1 cellular context compared by ENCODE assay signal in the genomic region with DNA sequence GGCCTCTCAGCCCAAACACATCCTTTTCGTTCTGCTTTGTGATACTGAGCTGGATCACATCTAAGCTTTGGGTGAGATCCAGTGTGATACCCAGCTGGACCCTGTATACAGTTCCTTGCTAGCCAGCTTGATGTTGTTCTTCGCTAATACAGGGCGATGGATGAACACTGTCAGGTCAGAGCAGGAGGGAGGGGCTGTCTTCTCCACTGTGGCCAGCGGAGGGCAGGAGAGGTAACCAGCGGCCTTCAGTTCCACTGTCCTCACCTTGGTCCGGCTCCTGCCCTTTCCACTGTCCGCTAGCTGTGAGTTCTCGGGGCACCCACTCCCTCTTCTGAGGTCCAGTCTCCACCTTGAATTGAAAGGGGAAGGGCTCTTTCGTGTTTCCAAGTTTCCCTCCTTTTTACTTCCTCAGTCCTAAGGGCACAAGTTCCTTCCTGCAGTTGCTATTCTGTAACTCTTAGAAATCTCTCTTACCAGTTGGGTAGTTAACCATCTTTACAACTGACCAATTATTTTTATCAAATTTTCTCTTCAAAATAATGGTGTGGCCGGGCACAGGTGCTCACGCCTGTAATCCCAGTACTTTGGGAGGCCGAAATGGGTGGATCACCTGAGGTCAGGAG.
A peak's percentile ranks its signal among the peaks of the same experiment; 100 is the strongest.
TF ChIP-seq lines count a peak whose summit lies in the region.

No MANE protein-coding gene starts in this region.

TF ChIP-seq in HepG2, 621 proteins besides CTCF, POLR2A, EP300 and RAD21 (continued from another document):
- TF ChIP-seq ZHX2 (IDR thresholded peaks at IDR 0.05; ENCODE audit: low read depth): no peak
- TF ChIP-seq ZHX2 (CRISPR knock-in tag; IDR thresholded peaks at IDR 0.05; ENCODE audit: borderline replicate concordance): no peak
- TF ChIP-seq HDAC1 (CRISPR knock-in tag; IDR thresholded peaks at IDR 0.05): no peak
- TF ChIP-seq FLYWCH1 (CRISPR knock-in tag; IDR thresholded peaks at IDR 0.05): no peak
- TF ChIP-seq, protein P1, sequence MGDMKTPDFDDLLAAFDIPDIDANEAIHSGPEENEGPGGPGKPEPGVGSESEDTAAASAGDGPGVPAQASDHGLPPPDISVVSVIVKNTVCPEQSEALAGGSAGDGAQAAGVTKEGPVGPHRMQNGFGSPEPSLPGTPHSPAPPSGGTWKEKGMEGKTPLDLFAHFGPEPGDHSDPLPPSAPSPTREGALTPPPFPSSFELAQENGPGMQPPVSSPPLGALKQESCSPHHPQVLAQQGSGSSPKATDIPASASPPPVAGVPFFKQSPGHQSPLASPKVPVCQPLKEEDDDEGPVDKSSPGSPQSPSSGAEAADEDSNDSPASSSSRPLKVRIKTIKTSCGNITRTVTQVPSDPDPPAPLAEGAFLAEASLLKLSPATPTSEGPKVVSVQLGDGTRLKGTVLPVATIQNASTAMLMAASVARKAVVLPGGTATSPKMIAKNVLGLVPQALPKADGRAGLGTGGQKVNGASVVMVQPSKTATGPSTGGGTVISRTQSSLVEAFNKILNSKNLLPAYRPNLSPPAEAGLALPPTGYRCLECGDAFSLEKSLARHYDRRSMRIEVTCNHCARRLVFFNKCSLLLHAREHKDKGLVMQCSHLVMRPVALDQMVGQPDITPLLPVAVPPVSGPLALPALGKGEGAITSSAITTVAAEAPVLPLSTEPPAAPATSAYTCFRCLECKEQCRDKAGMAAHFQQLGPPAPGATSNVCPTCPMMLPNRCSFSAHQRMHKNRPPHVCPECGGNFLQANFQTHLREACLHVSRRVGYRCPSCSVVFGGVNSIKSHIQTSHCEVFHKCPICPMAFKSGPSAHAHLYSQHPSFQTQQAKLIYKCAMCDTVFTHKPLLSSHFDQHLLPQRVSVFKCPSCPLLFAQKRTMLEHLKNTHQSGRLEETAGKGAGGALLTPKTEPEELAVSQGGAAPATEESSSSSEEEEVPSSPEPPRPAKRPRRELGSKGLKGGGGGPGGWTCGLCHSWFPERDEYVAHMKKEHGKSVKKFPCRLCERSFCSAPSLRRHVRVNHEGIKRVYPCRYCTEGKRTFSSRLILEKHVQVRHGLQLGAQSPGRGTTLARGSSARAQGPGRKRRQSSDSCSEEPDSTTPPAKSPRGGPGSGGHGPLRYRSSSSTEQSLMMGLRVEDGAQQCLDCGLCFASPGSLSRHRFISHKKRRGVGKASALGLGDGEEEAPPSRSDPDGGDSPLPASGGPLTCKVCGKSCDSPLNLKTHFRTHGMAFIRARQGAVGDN (CRISPR knock-in tag; IDR thresholded peaks at IDR 0.05): peak; percentile 41
- TF ChIP-seq GATAD1 (CRISPR knock-in tag; IDR thresholded peaks at IDR 0.05): peak; percentile 59
- TF ChIP-seq STAG1 (CRISPR knock-in tag; IDR thresholded peaks at IDR 0.05): peak; percentile 67
- no peak for TF ChIP-seq NR2F6 (IDR thresholded peaks at IDR 0.05)
- peak; percentile 29; the same call in 1 of the 2 replicates for TF ChIP-seq NR2F6 (CRISPR knock-in tag; IDR thresholded peaks at IDR 0.05)
- no peak for TF ChIP-seq DZIP1 (CRISPR knock-in tag; IDR thresholded peaks at IDR 0.05)
- TF ChIP-seq MAZ (IDR thresholded peaks at IDR 0.05; ENCODE audit: borderline replicate concordance, low read depth, low read length): peak; percentile 29; the same call in 1 of the 2 replicates
- TF ChIP-seq MAZ (CRISPR knock-in tag; IDR thresholded peaks at IDR 0.05; ENCODE audit: low read depth): no peak
- TF ChIP-seq, protein P2, sequence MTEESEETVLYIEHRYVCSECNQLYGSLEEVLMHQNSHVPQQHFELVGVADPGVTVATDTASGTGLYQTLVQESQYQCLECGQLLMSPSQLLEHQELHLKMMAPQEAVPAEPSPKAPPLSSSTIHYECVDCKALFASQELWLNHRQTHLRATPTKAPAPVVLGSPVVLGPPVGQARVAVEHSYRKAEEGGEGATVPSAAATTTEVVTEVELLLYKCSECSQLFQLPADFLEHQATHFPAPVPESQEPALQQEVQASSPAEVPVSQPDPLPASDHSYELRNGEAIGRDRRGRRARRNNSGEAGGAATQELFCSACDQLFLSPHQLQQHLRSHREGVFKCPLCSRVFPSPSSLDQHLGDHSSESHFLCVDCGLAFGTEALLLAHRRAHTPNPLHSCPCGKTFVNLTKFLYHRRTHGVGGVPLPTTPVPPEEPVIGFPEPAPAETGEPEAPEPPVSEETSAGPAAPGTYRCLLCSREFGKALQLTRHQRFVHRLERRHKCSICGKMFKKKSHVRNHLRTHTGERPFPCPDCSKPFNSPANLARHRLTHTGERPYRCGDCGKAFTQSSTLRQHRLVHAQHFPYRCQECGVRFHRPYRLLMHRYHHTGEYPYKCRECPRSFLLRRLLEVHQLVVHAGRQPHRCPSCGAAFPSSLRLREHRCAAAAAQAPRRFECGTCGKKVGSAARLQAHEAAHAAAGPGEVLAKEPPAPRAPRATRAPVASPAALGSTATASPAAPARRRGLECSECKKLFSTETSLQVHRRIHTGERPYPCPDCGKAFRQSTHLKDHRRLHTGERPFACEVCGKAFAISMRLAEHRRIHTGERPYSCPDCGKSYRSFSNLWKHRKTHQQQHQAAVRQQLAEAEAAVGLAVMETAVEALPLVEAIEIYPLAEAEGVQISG (CRISPR knock-in tag; IDR thresholded peaks at IDR 0.05): peak; percentile 86
- TF ChIP-seq GATAD2A (CRISPR knock-in tag; IDR thresholded peaks at IDR 0.05): peak; percentile 42
- 0 out of 2 replicates have a peak, but pooled peaks have one; percentile 45 for TF ChIP-seq YEATS2 (CRISPR knock-in tag; IDR thresholded peaks at IDR 0.05; ENCODE audit: borderline replicate concordance)
- no peak for TF ChIP-seq ZNF101 (CRISPR knock-in tag; IDR thresholded peaks at IDR 0.05; ENCODE audit: borderline replicate concordance, low read depth)
- 0 out of 2 replicates have a peak, but pooled peaks have one; percentile 15 for TF ChIP-seq KAT8 (CRISPR knock-in tag; IDR thresholded peaks at IDR 0.05)
- TF ChIP-seq ZFP36L1 (CRISPR knock-in tag; IDR thresholded peaks at IDR 0.05): 0 out of 2 replicates have a peak, but pooled peaks have one; percentile 24
- TF ChIP-seq TCF12 (IDR thresholded peaks at IDR 0.05): no peak
- TF ChIP-seq TCF12 (CRISPR knock-in tag; IDR thresholded peaks at IDR 0.05): no peak
- TF ChIP-seq, protein P3, sequence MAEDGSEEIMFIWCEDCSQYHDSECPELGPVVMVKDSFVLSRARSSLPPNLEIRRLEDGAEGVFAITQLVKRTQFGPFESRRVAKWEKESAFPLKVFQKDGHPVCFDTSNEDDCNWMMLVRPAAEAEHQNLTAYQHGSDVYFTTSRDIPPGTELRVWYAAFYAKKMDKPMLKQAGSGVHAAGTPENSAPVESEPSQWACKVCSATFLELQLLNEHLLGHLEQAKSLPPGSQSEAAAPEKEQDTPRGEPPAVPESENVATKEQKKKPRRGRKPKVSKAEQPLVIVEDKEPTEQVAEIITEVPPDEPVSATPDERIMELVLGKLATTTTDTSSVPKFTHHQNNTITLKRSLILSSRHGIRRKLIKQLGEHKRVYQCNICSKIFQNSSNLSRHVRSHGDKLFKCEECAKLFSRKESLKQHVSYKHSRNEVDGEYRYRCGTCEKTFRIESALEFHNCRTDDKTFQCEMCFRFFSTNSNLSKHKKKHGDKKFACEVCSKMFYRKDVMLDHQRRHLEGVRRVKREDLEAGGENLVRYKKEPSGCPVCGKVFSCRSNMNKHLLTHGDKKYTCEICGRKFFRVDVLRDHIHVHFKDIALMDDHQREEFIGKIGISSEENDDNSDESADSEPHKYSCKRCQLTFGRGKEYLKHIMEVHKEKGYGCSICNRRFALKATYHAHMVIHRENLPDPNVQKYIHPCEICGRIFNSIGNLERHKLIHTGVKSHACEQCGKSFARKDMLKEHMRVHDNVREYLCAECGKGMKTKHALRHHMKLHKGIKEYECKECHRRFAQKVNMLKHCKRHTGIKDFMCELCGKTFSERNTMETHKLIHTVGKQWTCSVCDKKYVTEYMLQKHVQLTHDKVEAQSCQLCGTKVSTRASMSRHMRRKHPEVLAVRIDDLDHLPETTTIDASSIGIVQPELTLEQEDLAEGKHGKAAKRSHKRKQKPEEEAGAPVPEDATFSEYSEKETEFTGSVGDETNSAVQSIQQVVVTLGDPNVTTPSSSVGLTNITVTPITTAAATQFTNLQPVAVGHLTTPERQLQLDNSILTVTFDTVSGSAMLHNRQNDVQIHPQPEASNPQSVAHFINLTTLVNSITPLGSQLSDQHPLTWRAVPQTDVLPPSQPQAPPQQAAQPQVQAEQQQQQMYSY (CRISPR knock-in tag; IDR thresholded peaks at IDR 0.05): peak; percentile 57; the same call in 1 of the 2 replicates
- TF ChIP-seq, protein P4, sequence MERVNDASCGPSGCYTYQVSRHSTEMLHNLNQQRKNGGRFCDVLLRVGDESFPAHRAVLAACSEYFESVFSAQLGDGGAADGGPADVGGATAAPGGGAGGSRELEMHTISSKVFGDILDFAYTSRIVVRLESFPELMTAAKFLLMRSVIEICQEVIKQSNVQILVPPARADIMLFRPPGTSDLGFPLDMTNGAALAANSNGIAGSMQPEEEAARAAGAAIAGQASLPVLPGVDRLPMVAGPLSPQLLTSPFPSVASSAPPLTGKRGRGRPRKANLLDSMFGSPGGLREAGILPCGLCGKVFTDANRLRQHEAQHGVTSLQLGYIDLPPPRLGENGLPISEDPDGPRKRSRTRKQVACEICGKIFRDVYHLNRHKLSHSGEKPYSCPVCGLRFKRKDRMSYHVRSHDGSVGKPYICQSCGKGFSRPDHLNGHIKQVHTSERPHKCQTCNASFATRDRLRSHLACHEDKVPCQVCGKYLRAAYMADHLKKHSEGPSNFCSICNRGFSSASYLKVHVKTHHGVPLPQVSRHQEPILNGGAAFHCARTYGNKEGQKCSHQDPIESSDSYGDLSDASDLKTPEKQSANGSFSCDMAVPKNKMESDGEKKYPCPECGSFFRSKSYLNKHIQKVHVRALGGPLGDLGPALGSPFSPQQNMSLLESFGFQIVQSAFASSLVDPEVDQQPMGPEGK (CRISPR knock-in tag; IDR thresholded peaks at IDR 0.05): peak; percentile 32; the same call in 1 of the 2 replicates
- TF ChIP-seq SMC3 (IDR thresholded peaks at IDR 0.05; ENCODE audit: low read length): peak; percentile 38; the same call in 1 of the 2 replicates
- no peak for TF ChIP-seq ZNF510 (CRISPR knock-in tag; IDR thresholded peaks at IDR 0.05; ENCODE audit: low read depth)
- TF ChIP-seq TEAD3 (CRISPR knock-in tag; optimal IDR thresholded peaks at IDR 0.05; ENCODE audit: borderline replicate concordance): peak; percentile 7
- 0 out of 2 replicates have a peak, but pooled peaks have one; percentile 64 for TF ChIP-seq CBX5 (CRISPR knock-in tag; IDR thresholded peaks at IDR 0.05; ENCODE audit: borderline replicate concordance)
- peak; percentile 27; the same call in 1 of the 2 replicates for TF ChIP-seq SAP130 (CRISPR knock-in tag; IDR thresholded peaks at IDR 0.05; ENCODE audit: low read depth)
- 0 out of 2 replicates have a peak, but pooled peaks have one; percentile 17 for TF ChIP-seq ZNF768 (CRISPR knock-in tag; IDR thresholded peaks at IDR 0.05)
